Comparison of ENCODE assay signal across 15 cellular contexts in the genomic region with DNA sequence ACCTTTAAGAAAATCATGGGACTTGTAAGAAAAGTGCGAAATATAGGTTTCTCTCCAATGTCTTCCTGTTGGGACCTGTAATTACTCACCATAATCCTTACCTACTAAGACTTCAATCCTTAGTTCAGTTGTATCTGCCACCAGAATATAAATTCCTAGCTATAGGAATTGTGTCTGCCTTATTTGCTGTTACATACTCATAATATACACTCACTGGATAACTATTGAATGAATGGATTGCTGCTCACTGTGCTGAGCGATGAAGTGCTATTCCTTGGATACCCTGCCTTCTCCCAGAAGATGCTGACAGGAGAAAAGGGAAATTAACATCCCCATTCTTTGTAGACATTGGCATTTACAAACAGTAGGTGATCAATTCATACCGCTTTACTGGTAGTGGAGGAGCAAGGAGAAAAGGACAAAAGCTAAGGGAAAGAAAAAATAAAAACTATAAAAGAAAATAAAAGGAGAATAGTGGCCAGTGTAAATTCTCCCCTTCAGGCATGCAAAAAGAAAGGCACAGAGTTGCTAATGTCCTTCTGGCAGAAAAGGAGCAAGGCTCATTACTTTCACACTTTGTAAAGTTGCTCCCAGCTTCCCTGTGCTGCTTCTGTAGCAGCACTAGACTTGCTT.
DNase-seq lines count a peak whose midpoint lies in the region; FAIRE-seq and TF ChIP-seq lines count a peak whose summit lies in the region.
"Had no signal": no experiment of that assay in that cellular context is flagged by ENCODE, and none has a peak within 500 bp of the region (broad histone marks: within the 10 kb centered on the region; RNA-seq: fewer than 3 reads in every experiment).

No MANE protein-coding gene starts in this region.

- TF ChIP-seq CTCF in bronchial epithelial cell (IDR thresholded peaks at IDR 0.05; ENCODE audit: insufficient read depth, low read length, severe bottlenecking) = no peak

- FAIRE-seq in HTR-8/SVneo (lab: Jason Lieb, UNC) (no peak), bronchial epithelial cell (lab: Jason Lieb, UNC) (no peak)

- H3K36me3 ChIP-seq in bronchial epithelial cell (ENCODE audit: control insufficient read depth, insufficient read depth, low read length) = no peaks in the 10 kb centered on the region

- H3K27ac ChIP-seq in caudate nucleus (ENCODE audit: low read depth, low read length) = no peak overlapping the region
- H3K27ac ChIP-seq: GM23248, RWPE1 had no signal

- POLR2A ChIA-PET in activated CD4-positive, alpha-beta memory T cell treated with anti-CD3 and anti-CD28 coated beads for 36 hours (lab: Charles Lee) = no interaction called here

- intact Hi-C loops in activated CD4-positive, alpha-beta memory T cell treated with anti-CD3 and anti-CD28 coated beads for 36 hours (cut with micrococcal nuclease) = no loop called here

- H3K36me3 Mint-ChIP-seq in activated CD4-positive, alpha-beta memory T cell treated with anti-CD3 and anti-CD28 coated beads for 36 hours = no peaks in the 10 kb centered on the region

- peaks cover 6% of the 10 kb centered on the region for H3K9me3 Mint-ChIP-seq in activated CD4-positive, alpha-beta memory T cell treated with anti-CD3 and anti-CD28 coated beads for 36 hours

- no peak overlapping the region for H3K4me3 ChIP-seq in bronchial epithelial cell (ENCODE audit: low read depth, low read length)
- H3K4me3 ChIP-seq: GM23248 had no signal

- H3K27me3 Mint-ChIP-seq in activated CD4-positive, alpha-beta memory T cell treated with anti-CD3 and anti-CD28 coated beads for 36 hours = no peaks in the 10 kb centered on the region

- no peak overlapping the region for H3K4me3 Mint-ChIP-seq in activated CD4-positive, alpha-beta memory T cell treated with anti-CD3 and anti-CD28 coated beads for 36 hours

- DNase-seq in HTR-8/SVneo (ENCODE audit: insufficient read length, low spot score) (peak; percentile 3), bronchial epithelial cell (ENCODE audit: low read depth) (peak; percentile 7), iPS-NIHi7 (ENCODE audit: extremely low spot score) (peak; percentile 15), NCI-H524 (lab: John Stamatoyannopoulos, UW) (no peak), foreskin melanocyte (no peak), caudate nucleus (lab: John Stamatoyannopoulos, UW) (no peak)
- DNase-seq in activated CD4-positive, alpha-beta memory T cell treated with anti-CD3 and anti-CD28 coated beads for 36 hours = no peak
- DNase-seq: COR-L47, GM23248, NCI-H187, NCI-H2171, NCI-H446, NCI-H774, PC-3 had no signal

- no peak overlapping the region for H3K27ac Mint-ChIP-seq in activated CD4-positive, alpha-beta memory T cell treated with anti-CD3 and anti-CD28 coated beads for 36 hours

- no peaks in the 10 kb centered on the region for H3K4me1 Mint-ChIP-seq in activated CD4-positive, alpha-beta memory T cell treated with anti-CD3 and anti-CD28 coated beads for 36 hours (ENCODE audit: low read depth)

- no peaks in the 10 kb centered on the region for H3K27me3 ChIP-seq in bronchial epithelial cell (ENCODE audit: control insufficient read depth, insufficient read depth, low read length)

- CTCF ChIA-PET in activated CD4-positive, alpha-beta memory T cell treated with anti-CD3 and anti-CD28 coated beads for 36 hours (lab: Charles Lee) = no interaction called here

Comparison
In these comparisons a context has a peak if more than half of its experiments do, and no peak if none do; other contexts are left out.
1. DNase-seq: peak in HTR-8/SVneo (single experiment), bronchial epithelial cell (single experiment) and iPS-NIHi7 (single experiment); none in activated CD4-positive, alpha-beta memory T cell treated with anti-CD3 and anti-CD28 coated beads for 36 hours (single experiment), NCI-H524 (0 of 2), foreskin melanocyte (single experiment) and caudate nucleus (0 of 61).